ENCODE assay signal across 15 cellular contexts in genomic region chr3:88987786-88988185, GRCh38.
DNase-seq lines count a peak whose midpoint lies in the region; ATAC-seq and TF ChIP-seq lines count a peak whose summit lies in the region.
"Had no signal": no experiment of that assay in that cellular context is flagged by ENCODE, and none has a peak within 500 bp of the region (broad histone marks: within the 10 kb centered on the region; RNA-seq: fewer than 3 reads in every experiment).

No MANE protein-coding gene starts in this region.

- POLR2A ChIA-PET in A673 (lab: Charles Lee; ENCODE audit: low non-redundant PET): no interaction called here

- BruUV-seq in A673 (replicated peaks; lab: Mats Ljungman, UMichigan): no TSS peak

- H3K9ac ChIP-seq in adipocyte (ENCODE audit: low read length): no peak overlapping the region
- no peak overlapping the region for H3K9ac ChIP-seq in smooth muscle cell (ENCODE audit: low read depth)
- H3K9ac ChIP-seq: BLaER1 had no signal

- H3K27ac ChIP-seq in smooth muscle cell (ENCODE audit: low read depth) (no peak overlapping the region), A673 (ENCODE audit: low read depth, low read length, poor library complexity, severe bottlenecking) (no peak overlapping the region)
- H3K27ac ChIP-seq: BLaER1 had no signal

- H3K79me2 ChIP-seq in smooth muscle cell (ENCODE audit: low read depth): no peaks in the 10 kb centered on the region

- peak overlapping the region; percentile 37 for H3K4me2 ChIP-seq in smooth muscle cell
- H3K4me2 ChIP-seq: BLaER1, GM23338 had no signal

- TF ChIP-seq CTCF in smooth muscle cell (IDR thresholded peaks at IDR 0.05; ENCODE audit: borderline replicate concordance, insufficient read depth, poor library complexity, severe bottlenecking) (no peak), A673 (conservative IDR thresholded peaks at IDR 0.05; ENCODE audit: low read depth, low read length) (no peak)

- H3K9me3 ChIP-seq in adipocyte (ENCODE audit: control insufficient read depth, low read length) (no peaks in the 10 kb centered on the region), smooth muscle cell (replicated peaks; ENCODE audit: low read depth) (no peaks in the 10 kb centered on the region), A673 (ENCODE audit: low read depth, low read length, poor library complexity, severe bottlenecking) (no peaks in the 10 kb centered on the region)
- H3K9me3 ChIP-seq: BLaER1 had no signal

- DNase-seq in GM03348 (ENCODE audit: low spot score) (peak; percentile 22), adipocyte (ENCODE audit: low read depth) (peak; percentile 19), iris pigment epithelial cell (ENCODE audit: low read depth) (peak; percentile 24), smooth muscle cell (lab: John Stamatoyannopoulos, UW; ENCODE audit: unreplicated experiment) (no peak), A673 (ENCODE audit: low spot score) (no peak), GM19238 (ENCODE audit: insufficient read length, low spot score) (no peak), hypothalamus (lab: John Stamatoyannopoulos, UW) (no peak)
- DNase-seq: CD4-positive, alpha-beta memory T cell; DMS153; DMS79 treated with DMSO at 0.1 percent for 48 hours; HCEC 1CT; KBM-7 had no signal

- H4K20me1 ChIP-seq in smooth muscle cell (ENCODE audit: low read depth): no peaks in the 10 kb centered on the region
- H4K20me1 ChIP-seq: BLaER1 had no signal

- H3K27me3 ChIP-seq in adipocyte (replicated peaks; ENCODE audit: control insufficient read depth, insufficient read depth, low read length) (peaks cover 8% of the 10 kb centered on the region), smooth muscle cell (ENCODE audit: low read depth) (no peaks in the 10 kb centered on the region), A673 (replicated peaks; ENCODE audit: insufficient read depth, low read depth, low read length, poor library complexity) (no peaks in the 10 kb centered on the region)
- H3K27me3 ChIP-seq: BLaER1 had no signal

- no peak overlapping the region for H2AFZ ChIP-seq in smooth muscle cell (ENCODE audit: low read depth)
- H2AFZ ChIP-seq: GM23338 had no signal

- H3K4me1 ChIP-seq in adipocyte (ENCODE audit: control insufficient read depth, insufficient read depth, low read length) (peaks cover 7% of the 10 kb centered on the region), smooth muscle cell (ENCODE audit: low read depth) (peaks cover 6% of the 10 kb centered on the region), A673 (ENCODE audit: insufficient read depth, low read length, poor library complexity, severe bottlenecking) (no peaks in the 10 kb centered on the region)
- H3K4me1 ChIP-seq: BLaER1 had no signal

- CTCF ChIA-PET in A673 (lab: Charles Lee): no interaction called here

- no peaks in the 10 kb centered on the region for H3K36me3 ChIP-seq in adipocyte (ENCODE audit: control insufficient read depth, insufficient read depth, low read length, severe bottlenecking)
- no peaks in the 10 kb centered on the region for H3K36me3 ChIP-seq in smooth muscle cell (ENCODE audit: low read depth)
- no peaks in the 10 kb centered on the region for H3K36me3 ChIP-seq in A673 (ENCODE audit: insufficient read depth, low read length, poor library complexity, severe bottlenecking)
- H3K36me3 ChIP-seq: BLaER1 had no signal

- ATAC-seq in activated CD4-positive, CD25-positive, alpha-beta regulatory T cell treated with anti-CD3 and anti-CD28 coated beads, Interleukin-2, amount 50 U/mL, for 24 hours: no peak
- ATAC-seq: GM23338 had no signal

- H3K4me3 ChIP-seq in adipocyte (ENCODE audit: low read length) (no peak overlapping the region), smooth muscle cell (no peak overlapping the region), A673 (ENCODE audit: low read depth, low read length, poor library complexity, severe bottlenecking) (no peak overlapping the region)
- H3K4me3 ChIP-seq: BLaER1, GM23338 had no signal

- peaks cover 8% of the 10 kb centered on the region for H3F3A ChIP-seq in smooth muscle cell (ENCODE audit: low read depth)

- intact Hi-C loops in A673 (cut with micrococcal nuclease; ENCODE audit: unreplicated experiment): no loop called here

Comparison
In these comparisons a context has a peak if more than half of its experiments do, and no peak if none do; other contexts are left out.
1. DNase-seq: peak in GM03348 (single experiment), adipocyte (single experiment) and iris pigment epithelial cell (single experiment); none in smooth muscle cell (single experiment), A673 (single experiment), GM19238 (single experiment) and hypothalamus (0 of 51).